In genomic region chr12:131896811-131897270, GRCh38 we compare ENCODE assay signal across 8 cellular contexts. TPM values are rescaled to one million over a fixed set of nuclear protein-coding genes. Genes with fewer than 3 reads are reported as not detected.
DNase-seq lines count a peak whose midpoint lies in the region; ATAC-seq, FAIRE-seq and TF ChIP-seq lines count a peak whose summit lies in the region.

No MANE protein-coding gene starts in this region.

- H3K4me1 ChIP-seq in iPS-18a (ENCODE audit: control insufficient read depth, low read depth, low read length), result peaks cover 5% of the 10 kb centered on the region

- peaks cover 2% of the 10 kb centered on the region for H3K36me3 ChIP-seq in iPS-18a (ENCODE audit: control insufficient read depth, low read depth, low read length)

- no peak for FAIRE-seq in HTR-8/SVneo (lab: Jason Lieb, UNC)

- peak overlapping the region; percentile 62 for H3K4me3 ChIP-seq in iPS-18a (ENCODE audit: low read length)

- ATAC-seq in stimulated activated effector memory CD8-positive, alpha-beta T cell treated with anti-CD3 and anti-CD28 coated beads, Interleukin-12 subunit alpha, Interleukin-12 subunit beta, amount 100 ng/mL, for 72 hours, result no peak
- no peak for ATAC-seq in HG03039 (IDR thresholded peaks at IDR 0.05; ENCODE audit: unreplicated experiment)

- no peaks in the 10 kb centered on the region for H3K9me3 Mint-ChIP-seq in HFFc6
- no peaks in the 10 kb centered on the region for H3K9me3 Mint-ChIP-seq in activated naive CD8-positive, alpha-beta T cell treated with anti-CD3 and anti-CD28 coated beads for 36 hours
- H3K9me3 Mint-ChIP-seq in stimulated activated effector memory CD8-positive, alpha-beta T cell treated with anti-CD3 and anti-CD28 coated beads, Interleukin-12 subunit alpha, Interleukin-12 subunit beta, amount 100 ng/mL, for 72 hours, result no peaks in the 10 kb centered on the region

- no peaks in the 10 kb centered on the region for H3K9me3 ChIP-seq in iPS-18a (ENCODE audit: control insufficient read depth, low read depth, low read length)

- peaks cover 2% of the 10 kb centered on the region; the same call in 1 of the 2 replicates for H3K27me3 Mint-ChIP-seq in HFFc6 (ENCODE audit: insufficient read depth)
- H3K27me3 Mint-ChIP-seq in activated naive CD8-positive, alpha-beta T cell treated with anti-CD3 and anti-CD28 coated beads for 36 hours, result no peaks in the 10 kb centered on the region

- H3K36me3 Mint-ChIP-seq in HFFc6 (ENCODE audit: low read depth), result no peaks in the 10 kb centered on the region
- no peaks in the 10 kb centered on the region for H3K36me3 Mint-ChIP-seq in activated naive CD8-positive, alpha-beta T cell treated with anti-CD3 and anti-CD28 coated beads for 36 hours
- peaks cover 24% of the 10 kb centered on the region for H3K36me3 Mint-ChIP-seq in stimulated activated effector memory CD8-positive, alpha-beta T cell treated with anti-CD3 and anti-CD28 coated beads, Interleukin-12 subunit alpha, Interleukin-12 subunit beta, amount 100 ng/mL, for 72 hours

- peaks cover 23% of the 10 kb centered on the region for H3K4me1 Mint-ChIP-seq in HFFc6 (ENCODE audit: low read depth)
- peaks cover 12% of the 10 kb centered on the region for H3K4me1 Mint-ChIP-seq in activated naive CD8-positive, alpha-beta T cell treated with anti-CD3 and anti-CD28 coated beads for 36 hours
- peaks cover 13% of the 10 kb centered on the region for H3K4me1 Mint-ChIP-seq in stimulated activated effector memory CD8-positive, alpha-beta T cell treated with anti-CD3 and anti-CD28 coated beads, Interleukin-12 subunit alpha, Interleukin-12 subunit beta, amount 100 ng/mL, for 72 hours

- H3K4me3 Mint-ChIP-seq in HFFc6, result peak overlapping the region; percentile 87
- peak overlapping the region; percentile 65 for H3K4me3 Mint-ChIP-seq in activated naive CD8-positive, alpha-beta T cell treated with anti-CD3 and anti-CD28 coated beads for 36 hours
- H3K4me3 Mint-ChIP-seq in stimulated activated effector memory CD8-positive, alpha-beta T cell treated with anti-CD3 and anti-CD28 coated beads, Interleukin-12 subunit alpha, Interleukin-12 subunit beta, amount 100 ng/mL, for 72 hours, result peak overlapping the region; percentile 80

- H3K27ac ChIP-seq in iPS-18a (ENCODE audit: low read length), result no peak overlapping the region

- H3K9ac ChIP-seq in iPS-18a (ENCODE audit: low read length), result peak overlapping the region; percentile 59

- H3K27ac Mint-ChIP-seq in HFFc6, result peak overlapping the region; percentile 85
- no peak overlapping the region for H3K27ac Mint-ChIP-seq in activated naive CD8-positive, alpha-beta T cell treated with anti-CD3 and anti-CD28 coated beads for 36 hours
- peak overlapping the region; percentile 76 for H3K27ac Mint-ChIP-seq in stimulated activated effector memory CD8-positive, alpha-beta T cell treated with anti-CD3 and anti-CD28 coated beads, Interleukin-12 subunit alpha, Interleukin-12 subunit beta, amount 100 ng/mL, for 72 hours

- no peak for TF ChIP-seq CTCF in HFFc6 (IDR thresholded peaks at IDR 0.05)

- no peaks in the 10 kb centered on the region for H3K27me3 ChIP-seq in iPS-18a (ENCODE audit: control insufficient read depth, insufficient read depth, low read length)

- no peak for DNase-seq in HFFc6
- DNase-seq in activated naive CD8-positive, alpha-beta T cell treated with anti-CD3 and anti-CD28 coated beads for 36 hours, result no peak
- no peak for DNase-seq in stimulated activated effector memory CD8-positive, alpha-beta T cell treated with anti-CD3 and anti-CD28 coated beads, Interleukin-12 subunit alpha, Interleukin-12 subunit beta, amount 100 ng/mL, for 72 hours (ENCODE audit: low spot score in 2 of 2)
- DNase-seq in HTR-8/SVneo (ENCODE audit: insufficient read length, low spot score), result no peak
- DNase-seq in NK-92 treated with Interleukin-12 subunit alpha and Interleukin-12 subunit beta, amount 100 ng/mL, for 24 hours (lab: John Stamatoyannopoulos, UW), result no peak
- no peak for DNase-seq in NCI-H1092 (lab: John Stamatoyannopoulos, UW)

RNA-seq across cellular contexts. Expression of gene ULK1, which starts 2.4 kb away (rescaled TPM):
- 10 to 100 TPM; 21.4 to 35.0 (median 25.5) TPM for total RNA-seq in HFFc6 (2021; fragmentation: NEBNext Ultra II Directional; extraction: Animal tissue kit (Norgen Biotek cat#: 25700))
- 10 to 100 TPM; 11.4 to 12.5 TPM for total RNA-seq in activated naive CD8-positive, alpha-beta T cell treated with anti-CD3 and anti-CD28 coated beads for 36 hours

RNA-seq across cellular contexts. Expression of gene PUS1, which starts 32.2 kb away (rescaled TPM):
- 10 to 100 TPM; 26.2 to 37.7 (median 29.8) TPM for total RNA-seq in HFFc6 (2021; fragmentation: NEBNext Ultra II Directional; extraction: Animal tissue kit (Norgen Biotek cat#: 25700))
- total RNA-seq in activated naive CD8-positive, alpha-beta T cell treated with anti-CD3 and anti-CD28 coated beads for 36 hours, result 100 to 1,000 TPM; 116 to 118 TPM

RNA-seq across cellular contexts. Expression of gene EP400, which starts 52.9 kb away (rescaled TPM):
- 10 to 100 TPM; 27.5 to 35.3 (median 30.4) TPM for total RNA-seq in HFFc6 (2021; fragmentation: NEBNext Ultra II Directional; extraction: Animal tissue kit (Norgen Biotek cat#: 25700))
- 10 to 100 TPM; 42.8 to 43.6 TPM for total RNA-seq in activated naive CD8-positive, alpha-beta T cell treated with anti-CD3 and anti-CD28 coated beads for 36 hours
